22 cellular contexts compared by ENCODE assay signal in genomic region chr6:102679844-102680243, GRCh38.
"Had no signal": no experiment of that assay in that cellular context is flagged by ENCODE, and none has a peak within 500 bp of the region (broad histone marks: within the 10 kb centered on the region; RNA-seq: fewer than 3 reads in every experiment).

No MANE protein-coding gene starts in this region.

- H3K36me3 Mint-ChIP-seq: memory B cell, mesothelial cell of epicardium, natural killer cell had no signal

- DNase-seq: cortex of kidney; dorsolateral prefrontal cortex; effector CD8-positive, alpha-beta T cell; heart right ventricle; hypothalamus; kidney glomerular epithelial cell; left lung; lower lobe of right lung; natural killer cell; posterior cingulate gyrus; sigmoid colon; stimulated activated CD4-positive, alpha-beta T cell treated with anti-CD3 and anti-CD28 coated beads, Interleukin-2, amount 100 ng/mL, for 24 hours; stimulated activated CD4-positive, alpha-beta T cell treated with anti-CD3 and anti-CD28 coated beads, Interleukin-4, amount 100 ng/mL, for 4 hours; stimulated activated naive CD4-positive, alpha-beta T cell; stomach; substantia nigra; transverse colon had no signal

- H3K4me1 ChIP-seq: heart right ventricle, left lung, lower lobe of right lung, sigmoid colon, stomach, transverse colon had no signal

- H3K4me3 ChIP-seq: dorsolateral prefrontal cortex, heart right ventricle, left lung, lower lobe of right lung, sigmoid colon, skin epidermis, stomach, thoracic aorta, transverse colon had no signal

- H3K4me1 Mint-ChIP-seq: memory B cell, natural killer cell, neural crest cell had no signal

- ATAC-seq: heart right ventricle, left lung, lower lobe of right lung, natural killer cell had no signal

- H3K36me3 ChIP-seq: heart right ventricle, left lung, lower lobe of right lung, sigmoid colon, stomach, thoracic aorta, transverse colon had no signal

- H3K27ac Mint-ChIP-seq: memory B cell, mesothelial cell of epicardium, natural killer cell had no signal

- H3K27me3 Mint-ChIP-seq: memory B cell had no signal

- H3K27ac ChIP-seq: dorsolateral prefrontal cortex, heart right ventricle, left lung, lower lobe of right lung, sigmoid colon, skin epidermis, stomach, thoracic aorta, transverse colon had no signal

- H3K4me3 Mint-ChIP-seq: memory B cell, mesothelial cell of epicardium, natural killer cell, neural crest cell had no signal

- H3K9me3 Mint-ChIP-seq: mesothelial cell of epicardium, neural crest cell had no signal

- H3K9me3 ChIP-seq: heart right ventricle, left lung, lower lobe of right lung, sigmoid colon, stomach, thoracic aorta, transverse colon had no signal

- H3K27me3 ChIP-seq: dorsolateral prefrontal cortex, heart right ventricle, left lung, sigmoid colon, stomach, transverse colon had no signal
